4 cellular contexts compared by ENCODE assay signal in the genomic region with DNA sequence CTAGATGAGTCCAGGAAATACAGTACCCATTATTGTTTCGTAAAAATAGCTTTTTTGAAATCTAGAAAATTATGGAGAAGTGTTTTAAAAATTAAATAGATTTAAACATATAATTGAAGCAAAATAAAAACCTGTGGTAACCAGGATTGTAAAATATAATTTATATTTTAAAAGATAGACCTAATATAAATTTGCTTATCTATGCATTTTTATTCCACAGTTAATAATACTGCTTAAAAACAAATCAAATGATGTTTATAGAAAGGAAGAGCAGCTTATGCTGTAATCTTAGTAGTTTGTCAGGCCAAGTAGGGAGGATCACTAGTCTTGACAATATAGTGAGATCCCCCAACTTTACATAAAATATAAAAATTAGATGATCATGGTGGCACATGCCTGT.
TF ChIP-seq lines count a peak whose summit lies in the region.

No MANE protein-coding gene starts in this region.

TF ChIP-seq in HepG2, 621 proteins besides CTCF, POLR2A, EP300 and RAD21 (continues in another document):
- TF ChIP-seq NFE2 (CRISPR knock-in tag; IDR thresholded peaks at IDR 0.05) (no peak), ZNF607 (CRISPR knock-in tag; IDR thresholded peaks at IDR 0.05; ENCODE audit: borderline replicate concordance) (no peak), AGO2 (optimal IDR thresholded peaks at IDR 0.05; ENCODE audit: low read depth, low read length) (no peak), MLXIP (CRISPR knock-in tag; IDR thresholded peaks at IDR 0.05; ENCODE audit: borderline replicate concordance) (no peak), ZNF841 (CRISPR knock-in tag; IDR thresholded peaks at IDR 0.05; ENCODE audit: borderline replicate concordance) (no peak), MAFF (IDR thresholded peaks at IDR 0.05; ENCODE audit: low read depth, low read length) (peak; percentile 70)
- TF ChIP-seq, protein P1, sequence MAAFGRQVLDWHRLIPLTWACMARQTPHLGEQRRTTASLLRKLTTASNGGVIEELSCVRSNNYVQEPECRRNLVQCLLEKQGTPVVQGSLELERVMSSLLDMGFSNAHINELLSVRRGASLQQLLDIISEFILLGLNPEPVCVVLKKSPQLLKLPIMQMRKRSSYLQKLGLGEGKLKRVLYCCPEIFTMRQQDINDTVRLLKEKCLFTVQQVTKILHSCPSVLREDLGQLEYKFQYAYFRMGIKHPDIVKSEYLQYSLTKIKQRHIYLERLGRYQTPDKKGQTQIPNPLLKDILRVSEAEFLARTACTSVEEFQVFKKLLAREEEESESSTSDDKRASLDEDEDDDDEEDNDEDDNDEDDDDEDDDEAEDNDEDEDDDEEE (CRISPR knock-in tag; IDR thresholded peaks at IDR 0.05): no peak

TF ChIP-seq in A549, 52 proteins besides CTCF, POLR2A, EP300 and RAD21:
- TF ChIP-seq ZSCAN20 (CRISPR knock-in tag; IDR thresholded peaks at IDR 0.05) (no peak), SREBF2 (IDR thresholded peaks at IDR 0.05) (no peak), EHMT2 (IDR thresholded peaks at IDR 0.05; ENCODE audit: low read depth) (no peak), SMC3 (IDR thresholded peaks at IDR 0.05) (no peak), MAFK (IDR thresholded peaks at IDR 0.05; ENCODE audit: partially characterized antibody) (peak; percentile 42)
- TF ChIP-seq, protein P2, sequence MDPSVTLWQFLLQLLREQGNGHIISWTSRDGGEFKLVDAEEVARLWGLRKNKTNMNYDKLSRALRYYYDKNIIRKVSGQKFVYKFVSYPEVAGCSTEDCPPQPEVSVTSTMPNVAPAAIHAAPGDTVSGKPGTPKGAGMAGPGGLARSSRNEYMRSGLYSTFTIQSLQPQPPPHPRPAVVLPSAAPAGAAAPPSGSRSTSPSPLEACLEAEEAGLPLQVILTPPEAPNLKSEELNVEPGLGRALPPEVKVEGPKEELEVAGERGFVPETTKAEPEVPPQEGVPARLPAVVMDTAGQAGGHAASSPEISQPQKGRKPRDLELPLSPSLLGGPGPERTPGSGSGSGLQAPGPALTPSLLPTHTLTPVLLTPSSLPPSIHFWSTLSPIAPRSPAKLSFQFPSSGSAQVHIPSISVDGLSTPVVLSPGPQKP (IDR thresholded peaks at IDR 0.05; ENCODE audit: low read depth, low read length): no peak
- TF ChIP-seq, protein P3, sequence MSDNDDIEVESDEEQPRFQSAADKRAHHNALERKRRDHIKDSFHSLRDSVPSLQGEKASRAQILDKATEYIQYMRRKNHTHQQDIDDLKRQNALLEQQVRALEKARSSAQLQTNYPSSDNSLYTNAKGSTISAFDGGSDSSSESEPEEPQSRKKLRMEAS (IDR thresholded peaks at IDR 0.05): no peak

TF ChIP-seq in IMR-90, 13 proteins besides CTCF, POLR2A, EP300 and RAD21:
- TF ChIP-seq CEBPB (IDR thresholded peaks at IDR 0.05; ENCODE audit: low read depth, low read length): no peak
- no peak for TF ChIP-seq FOS (IDR thresholded peaks at IDR 0.05; ENCODE audit: low read depth, low read length)
- TF ChIP-seq MAFK (IDR thresholded peaks at IDR 0.05; ENCODE audit: low read depth, low read length): peak; percentile 54

TF ChIP-seq in K562, 482 proteins besides CTCF, POLR2A, EP300 and RAD21:
- TF ChIP-seq MAFK (IDR thresholded peaks at IDR 0.05; ENCODE audit: low read length) (peak; percentile 11; the same call in 1 of the 2 replicates), ZNF316 (IDR thresholded peaks at IDR 0.05) (peak; percentile 52; the same call in 1 of the 2 replicates), MAFF (IDR thresholded peaks at IDR 0.05; ENCODE audit: low read length) (peak; percentile 15; the same call in 1 of the 2 replicates)
- TF ChIP-seq, protein P4, sequence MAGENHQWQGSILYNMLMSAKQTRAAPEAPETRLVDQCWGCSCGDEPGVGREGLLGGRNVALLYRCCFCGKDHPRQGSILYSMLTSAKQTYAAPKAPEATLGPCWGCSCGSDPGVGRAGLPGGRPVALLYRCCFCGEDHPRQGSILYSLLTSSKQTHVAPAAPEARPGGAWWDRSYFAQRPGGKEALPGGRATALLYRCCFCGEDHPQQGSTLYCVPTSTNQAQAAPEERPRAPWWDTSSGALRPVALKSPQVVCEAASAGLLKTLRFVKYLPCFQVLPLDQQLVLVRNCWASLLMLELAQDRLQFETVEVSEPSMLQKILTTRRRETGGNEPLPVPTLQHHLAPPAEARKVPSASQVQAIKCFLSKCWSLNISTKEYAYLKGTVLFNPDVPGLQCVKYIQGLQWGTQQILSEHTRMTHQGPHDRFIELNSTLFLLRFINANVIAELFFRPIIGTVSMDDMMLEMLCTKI (IDR thresholded peaks at IDR 0.05; ENCODE audit: partially characterized antibody): no peak
